ENCODE assay signal across 12 cellular contexts in genomic region chr16:75272629-75273028, GRCh38. TPM values are rescaled to one million over a fixed set of nuclear protein-coding genes. Genes with fewer than 3 reads are reported as not detected.
"Had no signal": no experiment of that assay in that cellular context is flagged by ENCODE, and none has a peak within 500 bp of the region (broad histone marks: within the 10 kb centered on the region; RNA-seq: fewer than 3 reads in every experiment).

No MANE protein-coding gene starts in this region.

RNA-seq across cellular contexts. Expression of gene BCAR1, which starts 21.2 kb away (rescaled TPM):
- total RNA-seq: activated B cell treated with CpG ODN at 0.5 μM for 24 hours had no signal

RNA-seq across cellular contexts. Expression of gene CTRB1, which starts 53.8 kb away (rescaled TPM):
- total RNA-seq: activated B cell treated with CpG ODN at 0.5 μM for 24 hours; activated CD8-positive, alpha-beta T cell treated with anti-CD3 and anti-CD28 coated beads for 36 hours; activated T-helper 17 cell treated with anti-CD3 and anti-CD28 coated beads, Interleukin-2, amount 50 U/mL, for 72 hours; astrocyte; bronchial epithelial cell; cardiac septum; chondrocyte; dermis blood vessel endothelial cell; endothelial cell of umbilical vein; esophagus squamous epithelium; frontal cortex; T-helper 17 cell had no signal
- polyA plus RNA-seq: endothelial cell of umbilical vein had no signal
